ENCODE assay signal across 26 cellular contexts in genomic region chr9:20378851-20379250, GRCh38.
"Had no signal": no experiment of that assay in that cellular context is flagged by ENCODE, and none has a peak within 500 bp of the region (broad histone marks: within the 10 kb centered on the region; RNA-seq: fewer than 3 reads in every experiment).

No MANE protein-coding gene starts in this region.

- H3K27me3 Mint-ChIP-seq: activated CD4-positive, alpha-beta memory T cell treated with anti-CD3 and anti-CD28 coated beads, Interleukin-2, amount 10 ng/mL, durations not matched to agents 7 days and 5 days; activated CD4-positive, alpha-beta T cell treated with anti-CD3 and anti-CD28 coated beads, Interleukin-2, amount 10 ng/mL, durations not matched to agents 7 days and 5 days; activated naive CD8-positive, alpha-beta T cell treated with anti-CD3 and anti-CD28 coated beads, Interleukin-2, amount 10 ng/mL, durations not matched to agents 7 days and 5 days; activated T-helper 17 cell treated with anti-CD3 and anti-CD28 coated beads, Interleukin-2, amount 50 U/mL, for 72 hours; brain; effector memory CD8-positive, alpha-beta T cell; naive thymus-derived CD8-positive, alpha-beta T cell; progenitor cell of endocrine pancreas had no signal

- H3K9me3 ChIP-seq: ascending aorta, colonic mucosa, neutrophil, right lobe of liver, testis, transverse colon had no signal

- H3K36me3 ChIP-seq: ascending aorta, cardiac muscle cell, colonic mucosa, neutrophil, right lobe of liver, transverse colon had no signal

- H3K4me3 Mint-ChIP-seq: activated CD4-positive, alpha-beta memory T cell treated with anti-CD3 and anti-CD28 coated beads, Interleukin-2, amount 10 ng/mL, durations not matched to agents 7 days and 5 days; activated CD4-positive, alpha-beta T cell treated with anti-CD3 and anti-CD28 coated beads, Interleukin-2, amount 10 ng/mL, durations not matched to agents 7 days and 5 days; activated naive CD8-positive, alpha-beta T cell treated with anti-CD3 and anti-CD28 coated beads, Interleukin-2, amount 10 ng/mL, durations not matched to agents 7 days and 5 days; activated T-cell treated with anti-CD3 and anti-CD28 coated beads, Interleukin-2, amount 50 U/mL, for 4 hours; activated T-helper 17 cell treated with anti-CD3 and anti-CD28 coated beads, Interleukin-2, amount 50 U/mL, for 72 hours; effector memory CD8-positive, alpha-beta T cell; mesothelial cell of epicardium; naive thymus-derived CD8-positive, alpha-beta T cell; WTC11 had no signal

- H3K9me3 Mint-ChIP-seq: activated CD4-positive, alpha-beta memory T cell treated with anti-CD3 and anti-CD28 coated beads, Interleukin-2, amount 10 ng/mL, durations not matched to agents 7 days and 5 days; activated CD4-positive, alpha-beta T cell treated with anti-CD3 and anti-CD28 coated beads, Interleukin-2, amount 10 ng/mL, durations not matched to agents 7 days and 5 days; activated T-cell treated with anti-CD3 and anti-CD28 coated beads, Interleukin-2, amount 50 U/mL, for 4 hours; activated T-helper 17 cell treated with anti-CD3 and anti-CD28 coated beads, Interleukin-2, amount 50 U/mL, for 72 hours; brain; effector memory CD8-positive, alpha-beta T cell; mesothelial cell of epicardium; naive thymus-derived CD8-positive, alpha-beta T cell; WTC11 had no signal

- H3K27ac Mint-ChIP-seq: activated CD4-positive, alpha-beta memory T cell treated with anti-CD3 and anti-CD28 coated beads, Interleukin-2, amount 10 ng/mL, durations not matched to agents 7 days and 5 days; activated CD4-positive, alpha-beta T cell treated with anti-CD3 and anti-CD28 coated beads, Interleukin-2, amount 10 ng/mL, durations not matched to agents 7 days and 5 days; activated T-helper 17 cell treated with anti-CD3 and anti-CD28 coated beads, Interleukin-2, amount 50 U/mL, for 72 hours; mesothelial cell of epicardium; progenitor cell of endocrine pancreas; WTC11 had no signal

- H3K4me3 ChIP-seq: ascending aorta, cardiac muscle cell, colonic mucosa, dorsolateral prefrontal cortex, right lobe of liver, testis, transverse colon had no signal

- H3K4me1 ChIP-seq: ascending aorta, testis had no signal

- H3K27ac ChIP-seq: ascending aorta, cardiac muscle cell, colonic mucosa, dorsolateral prefrontal cortex, neutrophil, right lobe of liver, testis, transverse colon had no signal

- H3K36me3 Mint-ChIP-seq: brain, mesothelial cell of epicardium, WTC11 had no signal

- DNase-seq: activated CD4-positive, alpha-beta memory T cell treated with anti-CD3 and anti-CD28 coated beads, Interleukin-2, amount 10 ng/mL, durations not matched to agents 7 days and 5 days; activated CD4-positive, alpha-beta T cell treated with anti-CD3 and anti-CD28 coated beads for 1 hour; activated CD4-positive, alpha-beta T cell treated with anti-CD3 and anti-CD28 coated beads, Interleukin-2, amount 10 ng/mL, durations not matched to agents 7 days and 5 days; activated naive CD8-positive, alpha-beta T cell treated with anti-CD3 and anti-CD28 coated beads, Interleukin-2, amount 10 ng/mL, durations not matched to agents 7 days and 5 days; activated T-cell treated with anti-CD3 and anti-CD28 coated beads, Interleukin-2, amount 50 U/mL, for 4 hours; cerebellar nuclear complex; colonic mucosa; dorsolateral prefrontal cortex; effector memory CD8-positive, alpha-beta T cell; head of caudate nucleus; hippocampal formation; naive thymus-derived CD8-positive, alpha-beta T cell; right lobe of liver; stimulated activated CD4-positive, alpha-beta T cell treated with anti-CD3 and anti-CD28 coated beads, Interleukin-2, amount 100 ng/mL, for 48 hours; stimulated activated naive CD4-positive, alpha-beta T cell treated with Interleukin-2 at 50 U/mL for 16 hours; T-helper 2 cell; testis; transverse colon had no signal
